14 cellular contexts compared by ENCODE assay signal in the genomic region with DNA sequence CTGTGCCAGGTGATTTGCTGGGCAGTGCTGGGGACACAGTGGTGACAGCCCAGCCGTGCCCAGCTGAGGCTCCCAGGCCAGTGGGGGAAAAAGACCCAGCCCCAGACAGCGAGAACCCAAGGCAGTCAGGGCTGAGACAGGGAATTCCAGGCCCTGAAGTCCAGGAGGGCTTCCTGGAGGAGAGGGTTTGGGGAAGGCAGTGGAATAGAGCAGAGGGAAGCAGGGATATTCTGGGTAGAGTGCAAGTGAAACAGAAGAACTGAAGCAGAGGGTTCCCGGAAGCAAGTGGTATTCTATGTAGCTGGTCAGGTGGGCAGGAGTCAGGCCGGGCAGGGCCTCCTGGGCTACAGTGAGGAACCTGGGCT. TPM values are rescaled to one million over a fixed set of nuclear protein-coding genes. Genes with fewer than 3 reads are reported as not detected.
DNase-seq lines count a peak whose midpoint lies in the region; ATAC-seq, FAIRE-seq and TF ChIP-seq lines count a peak whose summit lies in the region.
"Had no signal": no experiment of that assay in that cellular context is flagged by ENCODE, and none has a peak within 500 bp of the region (broad histone marks: within the 10 kb centered on the region; RNA-seq: fewer than 3 reads in every experiment).

No MANE protein-coding gene starts in this region.

- intact Hi-C loops in HepG2 (cut with micrococcal nuclease; ENCODE audit: unreplicated experiment): no loop called here

- POLR2A ChIA-PET in HepG2 (lab: Yijun Ruan, JAX): no interaction called here

- peak overlapping the region; percentile 19 for H3K27ac Mint-ChIP-seq in T-helper 17 cell
- peak overlapping the region; percentile 64 for H3K27ac Mint-ChIP-seq in progenitor cell of endocrine pancreas

- in situ Hi-C loops in HepG2 (cut with HindIII; ENCODE audit: extremely low pct_ligation_motif_present, low pct_unique_long_range_greater_than_20kb): no loop called here

- ATAC-seq in T-helper 17 cell (no peak), HepG2 (no peak)

- no peak for TF ChIP-seq RAD21 in HepG2 (CRISPR knock-in tag; IDR thresholded peaks at IDR 0.05)

- FAIRE-seq in HepG2 (lab: Jason Lieb, UNC): no peak

- no peaks in the 10 kb centered on the region for H3K79me2 ChIP-seq in HepG2 (ENCODE audit: insufficient read depth, low read length)

- DNase-seq in T-helper 17 cell: no peak
- DNase-seq in HepG2 (ENCODE audit: low spot score): no peak
- DNase-seq in progenitor cell of endocrine pancreas (ENCODE audit: low spot score, unreplicated experiment): no peak
- DNase-seq in SK-N-DZ (ENCODE audit: low spot score): no peak
- no peak for DNase-seq in putamen (ENCODE audit: low spot score)
- DNase-seq in NCI-H2227 treated with DMSO at 0.1 percent for 48 hours (lab: John Stamatoyannopoulos, UW): no peak
- no peak for DNase-seq in activated CD8-positive, alpha-beta memory T cell treated with anti-CD3 and anti-CD28 coated beads for 24 hours
- DNase-seq: Kasumi-1, NCI-H1930, Peyer's patch had no signal

- peaks cover 15 to 46% (median 25%) of the 10 kb centered on the region in 10 experiments for H3K4me1 ChIP-seq in BLaER1 treated with 17β-estradiol and CSF1 and Interleukin-3, amounts not matched to agents 10 nM and 100 nM
- H3K4me1 ChIP-seq in HepG2 (ENCODE audit: insufficient read depth, low read length): peaks cover 93% of the 10 kb centered on the region

- TF ChIP-seq CTCF in HepG2 (CRISPR knock-in tag; IDR thresholded peaks at IDR 0.05) (no peak), progenitor cell of endocrine pancreas (IDR thresholded peaks at IDR 0.05; ENCODE audit: unreplicated experiment) (no peak)

- TF ChIP-seq EP300 in HepG2 (IDR thresholded peaks at IDR 0.05; ENCODE audit: low read depth in 2 of 2, low read length in 2 of 2): no peak
- no peak for TF ChIP-seq EP300 in HepG2 (CRISPR knock-in tag; IDR thresholded peaks at IDR 0.05; ENCODE audit: borderline replicate concordance)

- H2AFZ ChIP-seq in HepG2 (ENCODE audit: low read length): no peak overlapping the region

- no peaks in the 10 kb centered on the region for H4K20me1 ChIP-seq in BLaER1 treated with 17β-estradiol and CSF1 and Interleukin-3, amounts not matched to agents 10 nM and 100 nM
- H4K20me1 ChIP-seq in HepG2 (ENCODE audit: insufficient read depth, low read length): no peaks in the 10 kb centered on the region

- no peaks in the 10 kb centered on the region for H3K9me3 Mint-ChIP-seq in progenitor cell of endocrine pancreas (ENCODE audit: low read depth)
- H3K9me3 Mint-ChIP-seq: H9 had no signal

- 0 out of 22 replicates have a peak, but pooled peaks cover 0 to 4% (median 0%) of the 10 kb centered on the region in 11 experiments for H3K27me3 ChIP-seq in BLaER1 treated with 17β-estradiol and CSF1 and Interleukin-3, amounts not matched to agents 10 nM and 100 nM
- no peaks in the 10 kb centered on the region for H3K27me3 ChIP-seq in HepG2 (ENCODE audit: control insufficient read depth in 1 of 2, insufficient read depth in 2 of 2, low read length in 2 of 2)
- H3K27me3 ChIP-seq: Peyer's patch had no signal

- 80% methylated on average over 3 of the region's 4 CpGs for WGBS in HepG2 (ENCODE audit: low lambda C conversion rate)

- BruUV-seq in HepG2 (replicated peaks; lab: Mats Ljungman, UMichigan): no TSS peak

- H3K36me3 Mint-ChIP-seq in T-helper 17 cell (ENCODE audit: low read depth): peaks cover 4% of the 10 kb centered on the region
- H3K36me3 Mint-ChIP-seq in progenitor cell of endocrine pancreas (ENCODE audit: insufficient read depth): no peaks in the 10 kb centered on the region

- TF ChIP-seq POLR2A in HepG2 (IDR thresholded peaks at IDR 0.05; ENCODE audit: insufficient read depth in 1 of 2, low read depth in 2 of 2, low read length in 2 of 2): no peak

- peaks cover 11% of the 10 kb centered on the region for H3K4me1 Mint-ChIP-seq in T-helper 17 cell
- peaks cover 17% of the 10 kb centered on the region for H3K4me1 Mint-ChIP-seq in progenitor cell of endocrine pancreas (ENCODE audit: low read depth)

- CTCF ChIA-PET in HepG2 (lab: Yijun Ruan, JAX; ENCODE audit: low intra/inter-chr PET ratio, low total read pairs): no interaction called here

- H3K4me3 Mint-ChIP-seq in T-helper 17 cell (no peak overlapping the region), progenitor cell of endocrine pancreas (ENCODE audit: low read depth) (no peak overlapping the region)
- H3K4me3 Mint-ChIP-seq: H9 had no signal

- H3K27ac ChIP-seq in BLaER1 treated with 17β-estradiol and CSF1 and Interleukin-3, amounts not matched to agents 10 nM and 100 nM: no peak overlapping the region; a peak in 1 of 22 replicates
- H3K27ac ChIP-seq in HepG2 (ENCODE audit: extremely low read length, insufficient read depth, low read length): no peak overlapping the region

- H3K27me3 Mint-ChIP-seq in T-helper 17 cell: peaks cover 12% of the 10 kb centered on the region
- no peaks in the 10 kb centered on the region for H3K27me3 Mint-ChIP-seq in progenitor cell of endocrine pancreas

- H3K9ac ChIP-seq in BLaER1 treated with 17β-estradiol and CSF1 and Interleukin-3, amounts not matched to agents 10 nM and 100 nM: peak overlapping the region in 7 of 11 experiments; percentile 16 to 52 (median 33); a peak in 9 of 22 replicates
- peak overlapping the region; percentile 13; the same call in 1 of the 2 replicates for H3K9ac ChIP-seq in HepG2 (ENCODE audit: insufficient read depth, low read depth, low read length)

- H3K4me2 ChIP-seq in BLaER1 treated with 17β-estradiol and CSF1 and Interleukin-3, amounts not matched to agents 10 nM and 100 nM: peak overlapping the region; percentile 31 to 88 (median 74); a peak in 21 of 22 replicates
- peak overlapping the region; percentile 53 for H3K4me2 ChIP-seq in HepG2 (ENCODE audit: low read depth, low read length)

- H3K4me3 ChIP-seq in BLaER1 treated with 17β-estradiol and CSF1 and Interleukin-3, amounts not matched to agents 10 nM and 100 nM: no peak overlapping the region
- no peak overlapping the region; a peak in 1 of 6 replicates for H3K4me3 ChIP-seq in HepG2 (replicated peaks in 1 of 3; ENCODE audit: insufficient read depth in 1 of 3, low read depth in 2 of 3, low read length in 3 of 3)
- H3K4me3 ChIP-seq: Peyer's patch had no signal

- no peaks in the 10 kb centered on the region for H3K36me3 ChIP-seq in BLaER1 treated with 17β-estradiol and CSF1 and Interleukin-3, amounts not matched to agents 10 nM and 100 nM
- H3K36me3 ChIP-seq in HepG2 (replicated peaks in 1 of 2; ENCODE audit: control insufficient read depth in 1 of 2, insufficient read depth in 2 of 2, low read length in 2 of 2): no peaks in the 10 kb centered on the region
- H3K36me3 ChIP-seq: Peyer's patch had no signal

- H3K9me3 ChIP-seq in BLaER1 treated with 17β-estradiol and CSF1 and Interleukin-3, amounts not matched to agents 10 nM and 100 nM (replicated peaks in 1 of 11): no peaks in the 10 kb centered on the region
- H3K9me3 ChIP-seq in T-helper 17 cell (ENCODE audit: control insufficient read depth, low read length, poor library complexity, severe bottlenecking): no peaks in the 10 kb centered on the region
- no peaks in the 10 kb centered on the region for H3K9me3 ChIP-seq in HepG2 (ENCODE audit: low read length)
- H3K9me3 ChIP-seq: Peyer's patch had no signal

RNA-seq across cellular contexts. Expression of a gene that starts 1.3 kb away (rescaled TPM):
- total RNA-seq in T-helper 17 cell: not detected
- not detected in 2 replicates for total RNA-seq in HepG2 (2016; rRNA removed; fragmentation: Illumina TruSeq; extraction: Trizol)
- total RNA-seq in HepG2 (2016; cell fraction: cytosol; rRNA removed; fragmentation: Illumina TruSeq; extraction: Trizol; ENCODE audit: low read depth): not detected in 2 replicates
- total RNA-seq in HepG2 (2016; cell fraction: insoluble cytoplasmic fraction; rRNA removed; fragmentation: Illumina TruSeq; extraction: Trizol): not detected in 2 replicates
- total RNA-seq in HepG2 (2016; cell fraction: membrane; rRNA removed; fragmentation: Illumina TruSeq; extraction: Trizol): not detected in 2 replicates
- not detected in 2 replicates for total RNA-seq in HepG2 (2016; cell fraction: nucleus; rRNA removed; fragmentation: Illumina TruSeq; extraction: Trizol)
- polyA plus RNA-seq in HepG2 (2011; rRNA removed): not detected in 2 replicates
- not detected in 2 replicates for polyA plus RNA-seq in HepG2 (2011; cell fraction: cytosol; rRNA removed)
- polyA plus RNA-seq in HepG2 (2011; cell fraction: nucleus; rRNA removed): not detected in 2 replicates
- polyA plus RNA-seq in HepG2 (2012): not detected in 2 replicates
- not detected in 2 replicates for polyA plus RNA-seq in HepG2 (2016; cell fraction: cytosol; fragmentation: Illumina TruSeq; extraction: Trizol; ENCODE audit: low read depth)
- polyA plus RNA-seq in HepG2 (2016; cell fraction: insoluble cytoplasmic fraction; fragmentation: Illumina TruSeq; extraction: Trizol; ENCODE audit: low read depth): not detected in 2 replicates
- polyA plus RNA-seq in HepG2 (2016; cell fraction: membrane; fragmentation: Illumina TruSeq; extraction: Trizol; ENCODE audit: low read depth): not detected in 2 replicates
- polyA plus RNA-seq in HepG2 (2016; cell fraction: nucleus; fragmentation: Illumina TruSeq; extraction: Trizol; ENCODE audit: insufficient read depth, low read depth): not detected in 2 replicates
- not detected in 2 replicates for polyA minus RNA-seq in HepG2 (2011; rRNA and poly(A)+ RNA removed; ENCODE audit: low replicate concordance)
- not detected in 2 replicates for polyA minus RNA-seq in HepG2 (2011; cell fraction: cytosol; rRNA and poly(A)+ RNA removed)
- polyA minus RNA-seq in HepG2 (2011; cell fraction: nucleus; rRNA and poly(A)+ RNA removed): not detected in 2 replicates
- total RNA-seq in progenitor cell of endocrine pancreas: not detected in 2 replicates
- not detected in 2 replicates for polyA plus RNA-seq in SK-N-DZ (2014; cell fraction: cytosol; rRNA removed)
- polyA plus RNA-seq in SK-N-DZ (2014; cell fraction: nucleus; rRNA removed): not detected in 2 replicates
- total RNA-seq: H9, Peyer's patch had no signal
- polyA plus RNA-seq: AG04450, BJ had no signal

RNA-seq across cellular contexts. Expression of a gene that starts 26.4 kb away (rescaled TPM):
- total RNA-seq in T-helper 17 cell: under 1 TPM; 0.27 to 0.39 TPM
- total RNA-seq in HepG2 (2016; rRNA removed; fragmentation: Illumina TruSeq; extraction: Trizol): 0.66 and 1.3 TPM in 2 replicates
- total RNA-seq in HepG2 (2016; cell fraction: cytosol; rRNA removed; fragmentation: Illumina TruSeq; extraction: Trizol; ENCODE audit: low read depth): 0.18 and 0.30 TPM in 2 replicates
- 0.22 and 1.3 TPM in 2 replicates for total RNA-seq in HepG2 (2016; cell fraction: insoluble cytoplasmic fraction; rRNA removed; fragmentation: Illumina TruSeq; extraction: Trizol)
- 0.38 and 0.65 TPM in 2 replicates for total RNA-seq in HepG2 (2016; cell fraction: membrane; rRNA removed; fragmentation: Illumina TruSeq; extraction: Trizol)
- 2.7 and 2.8 TPM in 2 replicates for total RNA-seq in HepG2 (2016; cell fraction: nucleus; rRNA removed; fragmentation: Illumina TruSeq; extraction: Trizol)
- 4.0 and 6.3 TPM in 2 replicates for polyA plus RNA-seq in HepG2 (2011; rRNA removed)
- 1.3 and 1.5 TPM in 2 replicates for polyA plus RNA-seq in HepG2 (2011; cell fraction: cytosol; rRNA removed)
- polyA plus RNA-seq in HepG2 (2011; cell fraction: nucleus; rRNA removed): 16.3 and 18.1 TPM in 2 replicates
- 4.6 and 6.9 TPM in 2 replicates for polyA plus RNA-seq in HepG2 (2012)
- 0.32 and 0.38 TPM in 2 replicates for polyA plus RNA-seq in HepG2 (2016; cell fraction: cytosol; fragmentation: Illumina TruSeq; extraction: Trizol; ENCODE audit: low read depth)
- 0.47 and 0.99 TPM in 2 replicates for polyA plus RNA-seq in HepG2 (2016; cell fraction: insoluble cytoplasmic fraction; fragmentation: Illumina TruSeq; extraction: Trizol; ENCODE audit: low read depth)
- polyA plus RNA-seq in HepG2 (2016; cell fraction: membrane; fragmentation: Illumina TruSeq; extraction: Trizol; ENCODE audit: low read depth): 0.88 and 0.98 TPM in 2 replicates
- polyA plus RNA-seq in HepG2 (2016; cell fraction: nucleus; fragmentation: Illumina TruSeq; extraction: Trizol; ENCODE audit: insufficient read depth, low read depth): 11.9 and 13.8 TPM in 2 replicates
- 6.6 and 9.0 TPM in 2 replicates for polyA minus RNA-seq in HepG2 (2011; rRNA and poly(A)+ RNA removed; ENCODE audit: low replicate concordance)
- polyA minus RNA-seq in HepG2 (2011; cell fraction: cytosol; rRNA and poly(A)+ RNA removed): 0.59 and 0.88 TPM in 2 replicates
- 11.7 and 11.8 TPM in 2 replicates for polyA minus RNA-seq in HepG2 (2011; cell fraction: nucleus; rRNA and poly(A)+ RNA removed)
- total RNA-seq in progenitor cell of endocrine pancreas: 25.8 and 29.8 TPM in 2 replicates
- polyA plus RNA-seq in SK-N-DZ (2014; cell fraction: cytosol; rRNA removed): 0.08 and 0.18 TPM in 2 replicates
- 0.07 and 0.75 TPM in 2 replicates for polyA plus RNA-seq in SK-N-DZ (2014; cell fraction: nucleus; rRNA removed)

RNA-seq across cellular contexts. Expression of a gene that starts 50.9 kb away (rescaled TPM):
- 100 to 1,000 TPM; 149 to 168 TPM for total RNA-seq in T-helper 17 cell
- total RNA-seq in HepG2 (2016; rRNA removed; fragmentation: Illumina TruSeq; extraction: Trizol): 2.0 and 4.0 TPM in 2 replicates
- 4.5 and 8.9 TPM in 2 replicates for total RNA-seq in HepG2 (2016; cell fraction: cytosol; rRNA removed; fragmentation: Illumina TruSeq; extraction: Trizol; ENCODE audit: low read depth)
- total RNA-seq in HepG2 (2016; cell fraction: insoluble cytoplasmic fraction; rRNA removed; fragmentation: Illumina TruSeq; extraction: Trizol): 1.9 and 4.2 TPM in 2 replicates
- total RNA-seq in HepG2 (2016; cell fraction: membrane; rRNA removed; fragmentation: Illumina TruSeq; extraction: Trizol): 8.2 and 10.1 TPM in 2 replicates
- total RNA-seq in HepG2 (2016; cell fraction: nucleus; rRNA removed; fragmentation: Illumina TruSeq; extraction: Trizol): 3.1 and 4.6 TPM in 2 replicates
- polyA plus RNA-seq in HepG2 (2011; rRNA removed): 2.3 and 2.6 TPM in 2 replicates
- 1.8 and 3.4 TPM in 2 replicates for polyA plus RNA-seq in HepG2 (2011; cell fraction: cytosol; rRNA removed)
- polyA plus RNA-seq in HepG2 (2011; cell fraction: nucleus; rRNA removed): 23.1 and 29.5 TPM in 2 replicates
- 6.8 and 9.9 TPM in 2 replicates for polyA plus RNA-seq in HepG2 (2012)
- 13.0 TPM in 2 replicates for polyA plus RNA-seq in HepG2 (2016; cell fraction: cytosol; fragmentation: Illumina TruSeq; extraction: Trizol; ENCODE audit: low read depth)
- polyA plus RNA-seq in HepG2 (2016; cell fraction: insoluble cytoplasmic fraction; fragmentation: Illumina TruSeq; extraction: Trizol; ENCODE audit: low read depth): 8.2 and 12.0 TPM in 2 replicates
- 18.9 and 20.6 TPM in 2 replicates for polyA plus RNA-seq in HepG2 (2016; cell fraction: membrane; fragmentation: Illumina TruSeq; extraction: Trizol; ENCODE audit: low read depth)
- 17.9 and 18.7 TPM in 2 replicates for polyA plus RNA-seq in HepG2 (2016; cell fraction: nucleus; fragmentation: Illumina TruSeq; extraction: Trizol; ENCODE audit: insufficient read depth, low read depth)
- polyA minus RNA-seq in HepG2 (2011; rRNA and poly(A)+ RNA removed; ENCODE audit: low replicate concordance): 5.3 and 5.6 TPM in 2 replicates
- 4.7 and 5.7 TPM in 2 replicates for polyA minus RNA-seq in HepG2 (2011; cell fraction: cytosol; rRNA and poly(A)+ RNA removed)
- 3.2 and 4.1 TPM in 2 replicates for polyA minus RNA-seq in HepG2 (2011; cell fraction: nucleus; rRNA and poly(A)+ RNA removed)
- total RNA-seq in progenitor cell of endocrine pancreas: 2.9 and 3.8 TPM in 2 replicates
- polyA plus RNA-seq in SK-N-DZ (2014; cell fraction: cytosol; rRNA removed): 0.08 and 0.69 TPM in 2 replicates
- 0.34 and 1.4 TPM in 2 replicates for polyA plus RNA-seq in SK-N-DZ (2014; cell fraction: nucleus; rRNA removed)

RNA-seq across cellular contexts. Expression of a gene that starts 53.9 kb away (rescaled TPM):
- under 1 TPM; 0.70 to 0.94 TPM for total RNA-seq in T-helper 17 cell
- total RNA-seq in HepG2 (2016; rRNA removed; fragmentation: Illumina TruSeq; extraction: Trizol): 18.4 and 43.4 TPM in 2 replicates
- 5.4 and 5.5 TPM in 2 replicates for total RNA-seq in HepG2 (2016; cell fraction: cytosol; rRNA removed; fragmentation: Illumina TruSeq; extraction: Trizol; ENCODE audit: low read depth)
- 16.1 and 39.6 TPM in 2 replicates for total RNA-seq in HepG2 (2016; cell fraction: insoluble cytoplasmic fraction; rRNA removed; fragmentation: Illumina TruSeq; extraction: Trizol)
- total RNA-seq in HepG2 (2016; cell fraction: membrane; rRNA removed; fragmentation: Illumina TruSeq; extraction: Trizol): 18.0 and 18.1 TPM in 2 replicates
- 37.4 and 45.5 TPM in 2 replicates for total RNA-seq in HepG2 (2016; cell fraction: nucleus; rRNA removed; fragmentation: Illumina TruSeq; extraction: Trizol)
- 46.6 and 59.5 TPM in 2 replicates for polyA plus RNA-seq in HepG2 (2011; rRNA removed)
- polyA plus RNA-seq in HepG2 (2011; cell fraction: cytosol; rRNA removed): 53.0 and 55.6 TPM in 2 replicates
- polyA plus RNA-seq in HepG2 (2011; cell fraction: nucleus; rRNA removed): 60.5 and 72.7 TPM in 2 replicates
- polyA plus RNA-seq in HepG2 (2012): 26.0 and 35.8 TPM in 2 replicates
- polyA plus RNA-seq in HepG2 (2016; cell fraction: cytosol; fragmentation: Illumina TruSeq; extraction: Trizol; ENCODE audit: low read depth): 4.1 and 4.5 TPM in 2 replicates
- 14.1 and 16.5 TPM in 2 replicates for polyA plus RNA-seq in HepG2 (2016; cell fraction: insoluble cytoplasmic fraction; fragmentation: Illumina TruSeq; extraction: Trizol; ENCODE audit: low read depth)
- 9.4 and 9.9 TPM in 2 replicates for polyA plus RNA-seq in HepG2 (2016; cell fraction: membrane; fragmentation: Illumina TruSeq; extraction: Trizol; ENCODE audit: low read depth)
- 59.3 and 60.4 TPM in 2 replicates for polyA plus RNA-seq in HepG2 (2016; cell fraction: nucleus; fragmentation: Illumina TruSeq; extraction: Trizol; ENCODE audit: insufficient read depth, low read depth)
- polyA minus RNA-seq in HepG2 (2011; rRNA and poly(A)+ RNA removed; ENCODE audit: low replicate concordance): 69.1 and 105 TPM in 2 replicates
- 34.7 and 43.2 TPM in 2 replicates for polyA minus RNA-seq in HepG2 (2011; cell fraction: cytosol; rRNA and poly(A)+ RNA removed)
- polyA minus RNA-seq in HepG2 (2011; cell fraction: nucleus; rRNA and poly(A)+ RNA removed): 56.0 and 67.4 TPM in 2 replicates
- total RNA-seq in progenitor cell of endocrine pancreas: 61.2 and 64.3 TPM in 2 replicates
- polyA plus RNA-seq in SK-N-DZ (2014; cell fraction: cytosol; rRNA removed): 16.6 and 18.6 TPM in 2 replicates
- 8.1 and 8.3 TPM in 2 replicates for polyA plus RNA-seq in SK-N-DZ (2014; cell fraction: nucleus; rRNA removed)

Comparison
In these comparisons a context has a peak if more than half of its experiments do, and no peak if none do; other contexts are left out.
1. RNA of a gene that starts 50.9 kb away (total RNA-seq): 149 to 168 TPM in T-helper 17 cell; 1.9 to 10.1 TPM in HepG2 and 2.9 to 3.8 TPM in progenitor cell of endocrine pancreas; every median in the first group is over 10 times any median in the second.